ENCODE assay signal across 19 cellular contexts in the genomic region with DNA sequence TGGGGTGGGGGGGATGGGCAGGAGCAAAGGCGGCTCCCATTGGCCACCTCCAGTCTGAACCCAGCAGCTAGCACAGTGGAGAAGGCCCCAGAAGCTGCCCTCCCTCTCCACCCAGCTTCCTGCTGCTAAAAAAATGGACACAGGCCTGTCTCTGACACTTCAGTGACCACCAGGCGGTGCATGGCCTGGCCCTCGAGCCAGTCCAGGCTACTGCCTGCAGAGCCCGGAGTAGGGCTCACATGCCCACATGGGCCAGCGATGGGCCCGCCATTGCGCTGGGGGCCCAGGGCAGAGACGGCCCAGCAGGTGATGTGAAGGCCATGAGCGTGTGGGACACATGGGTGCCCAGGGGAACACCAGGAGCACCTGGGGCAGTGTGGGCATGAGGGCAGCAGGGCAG.
"Had no signal": no experiment of that assay in that cellular context is flagged by ENCODE, and none has a peak within 500 bp of the region (broad histone marks: within the 10 kb centered on the region; RNA-seq: fewer than 3 reads in every experiment).

No MANE protein-coding gene starts in this region.

- H3K27me3 ChIP-seq: body of pancreas, uterus had no signal

- H3K4me3 Mint-ChIP-seq: activated CD4-positive, alpha-beta T cell treated with anti-CD3 and anti-CD28 coated beads, Interleukin-2, amount 10 ng/mL, durations not matched to agents 7 days and 5 days; activated T-cell treated with anti-CD3 and anti-CD28 coated beads, Interleukin-2, amount 50 U/mL, for 72 hours; central memory CD8-positive, alpha-beta T cell; immature natural killer cell; naive thymus-derived CD4-positive, alpha-beta T cell; stimulated activated effector memory CD8-positive, alpha-beta T cell treated with anti-CD3 and anti-CD28 coated beads, Interleukin-12 subunit alpha, Interleukin-12 subunit beta, amount 100 ng/mL, for 72 hours; T-helper 2 cell treated with Interferon-gamma antibody and Interleukin-4, amounts not matched to agents 5 μg/mL and 100 μg/mL, for 36 hours had no signal

- H3K27ac Mint-ChIP-seq: activated CD4-positive, alpha-beta T cell treated with anti-CD3 and anti-CD28 coated beads, Interleukin-2, amount 10 ng/mL, durations not matched to agents 7 days and 5 days; activated naive CD4-positive, alpha-beta T cell treated with anti-CD3 and anti-CD28 coated beads, Interleukin-2, amount 50 U/mL, for 72 hours; activated T-cell treated with anti-CD3 and anti-CD28 coated beads, Interleukin-2, amount 50 U/mL, for 72 hours; immature natural killer cell; naive thymus-derived CD4-positive, alpha-beta T cell; stimulated activated effector memory CD8-positive, alpha-beta T cell treated with anti-CD3 and anti-CD28 coated beads, Interleukin-12 subunit alpha, Interleukin-12 subunit beta, amount 100 ng/mL, for 72 hours; T-helper 2 cell treated with Interferon-gamma antibody and Interleukin-4, amounts not matched to agents 5 μg/mL and 100 μg/mL, for 36 hours had no signal

- H3K4me3 ChIP-seq: body of pancreas, mucosa of descending colon, thoracic aorta, uterus had no signal

- H3K4me1 Mint-ChIP-seq: activated CD4-positive, alpha-beta T cell treated with anti-CD3 and anti-CD28 coated beads, Interleukin-2, amount 10 ng/mL, durations not matched to agents 7 days and 5 days; central memory CD8-positive, alpha-beta T cell had no signal

- H3K27me3 Mint-ChIP-seq: central memory CD8-positive, alpha-beta T cell had no signal

- H3K4me1 ChIP-seq: uterus had no signal

- H3K9me3 ChIP-seq: body of pancreas, mucosa of descending colon, thoracic aorta, uterus had no signal

- H3K27ac ChIP-seq: epithelial cell of prostate, thoracic aorta, uterus had no signal

- DNase-seq: activated CD4-positive, alpha-beta T cell treated with anti-CD3 and anti-CD28 coated beads, Interleukin-2, amount 10 ng/mL, durations not matched to agents 7 days and 5 days; activated CD8-positive, alpha-beta memory T cell treated with anti-CD3 and anti-CD28 coated beads, Interleukin-2, amount 50 U/mL, for 48 hours; activated gamma-delta T cell; activated T-cell treated with anti-CD3 and anti-CD28 coated beads, Interleukin-2, amount 50 U/mL, for 72 hours; amniotic stem cell; body of pancreas; effector memory CD4-positive, alpha-beta T cell; foreskin melanocyte; immature natural killer cell; naive thymus-derived CD4-positive, alpha-beta T cell; retina; uterus had no signal

- H3K9me3 Mint-ChIP-seq: activated CD4-positive, alpha-beta T cell treated with anti-CD3 and anti-CD28 coated beads, Interleukin-2, amount 10 ng/mL, durations not matched to agents 7 days and 5 days; central memory CD8-positive, alpha-beta T cell; immature natural killer cell had no signal

- H3K36me3 ChIP-seq: thoracic aorta, uterus had no signal

- ATAC-seq: activated naive CD4-positive, alpha-beta T cell treated with anti-CD3 and anti-CD28 coated beads, Interleukin-2, amount 50 U/mL, for 72 hours; activated T-cell treated with anti-CD3 and anti-CD28 coated beads, Interleukin-2, amount 50 U/mL, for 72 hours; body of pancreas; naive thymus-derived CD4-positive, alpha-beta T cell; stimulated activated effector memory CD8-positive, alpha-beta T cell treated with anti-CD3 and anti-CD28 coated beads, Interleukin-12 subunit alpha, Interleukin-12 subunit beta, amount 100 ng/mL, for 72 hours had no signal

- H3K36me3 Mint-ChIP-seq: immature natural killer cell; stimulated activated effector memory CD8-positive, alpha-beta T cell treated with anti-CD3 and anti-CD28 coated beads, Interleukin-12 subunit alpha, Interleukin-12 subunit beta, amount 100 ng/mL, for 72 hours had no signal
